Comparison of ENCODE assay signal across 24 cellular contexts in genomic region chr1:63843884-63844283, GRCh38.
DNase-seq lines count a peak whose midpoint lies in the region; ATAC-seq, FAIRE-seq and TF ChIP-seq lines count a peak whose summit lies in the region.
"Had no signal": no experiment of that assay in that cellular context is flagged by ENCODE, and none has a peak within 500 bp of the region (broad histone marks: within the 10 kb centered on the region; RNA-seq: fewer than 3 reads in every experiment).

No MANE protein-coding gene starts in this region.

- peak; percentile 95 for FAIRE-seq in D721Med (lab: Jason Lieb, UNC)

- H3K4me1 ChIP-seq in ectodermal cell (ENCODE audit: control insufficient read depth, insufficient read depth, low read length) (peaks cover 71% of the 10 kb centered on the region), mesendoderm (ENCODE audit: control insufficient read depth, low read depth, low read length) (peaks cover 17% of the 10 kb centered on the region)

- no peaks in the 10 kb centered on the region for H3K9me3 ChIP-seq in ectodermal cell (ENCODE audit: control insufficient read depth, low read length)
- H3K9me3 ChIP-seq: SJSA1 had no signal

- ATAC-seq in HG03045 (IDR thresholded peaks at IDR 0.05; ENCODE audit: unreplicated experiment) = no peak
- ATAC-seq: natural killer cell treated with Interleukin-12 subunit alpha and Interleukin-12 subunit beta and Interleukin-15 and Interleukin-18, amount 100 ng/mL, for 72 hours; stimulated activated memory B cell treated with anti-CD40 and anti-IgM and Interleukin-4, amounts not matched to agents 10 μg/mL and 1 μg/mL and 100 μg/mL, for 72 hours had no signal

- H3K36me3 ChIP-seq in ectodermal cell (ENCODE audit: control insufficient read depth, insufficient read depth, low read length) = no peaks in the 10 kb centered on the region
- H3K36me3 ChIP-seq in mesendoderm (ENCODE audit: control insufficient read depth, insufficient read depth, low read length) = no peaks in the 10 kb centered on the region
- H3K36me3 ChIP-seq: SJSA1 had no signal

- H2BK120ac ChIP-seq in mesendoderm (ENCODE audit: low read depth, low read length) = no peak overlapping the region

- H4K5ac ChIP-seq in mesendoderm (ENCODE audit: low read length) = no peak overlapping the region

- H3K27ac ChIP-seq in ectodermal cell (ENCODE audit: insufficient read depth, low read depth, low read length, poor library complexity, severe bottlenecking) (peak overlapping the region; percentile 75), mesendoderm (ENCODE audit: low read depth, low read length) (no peak overlapping the region)
- H3K27ac ChIP-seq: SJSA1, VCaP had no signal

- peak overlapping the region; percentile 12 for H2BK5ac ChIP-seq in mesendoderm (ENCODE audit: low read length)

- H3K79me1 ChIP-seq in mesendoderm (ENCODE audit: low read length) = no peaks in the 10 kb centered on the region

- H3K23ac ChIP-seq in mesendoderm (ENCODE audit: low read length) = no peak overlapping the region

- H3K4me3 ChIP-seq in NB4 (ENCODE audit: low read depth, low read length) = no peak overlapping the region
- no peak overlapping the region for H3K4me3 ChIP-seq in ectodermal cell (ENCODE audit: insufficient read depth, low read depth, low read length)
- H3K4me3 ChIP-seq in mesendoderm (ENCODE audit: low read length) = no peak overlapping the region
- H3K4me3 ChIP-seq: SJSA1 had no signal

- no peak overlapping the region for H4K8ac ChIP-seq in mesendoderm (ENCODE audit: low read depth, low read length)

- H2BK15ac ChIP-seq in mesendoderm (replicated peaks; ENCODE audit: low read depth) = no peak overlapping the region

- H3K79me2 ChIP-seq in mesendoderm (ENCODE audit: control insufficient read depth, insufficient read depth, low read length) = peaks cover 3% of the 10 kb centered on the region

- H2AK5ac ChIP-seq in mesendoderm (ENCODE audit: low read length) = no peak overlapping the region

- H3K27me3 ChIP-seq in ectodermal cell (ENCODE audit: control insufficient read depth, insufficient read depth, low read length, poor library complexity, severe bottlenecking) = no peaks in the 10 kb centered on the region
- H3K27me3 ChIP-seq in mesendoderm (ENCODE audit: insufficient read depth, low read length, poor library complexity) = no peaks in the 10 kb centered on the region
- H3K27me3 ChIP-seq: SJSA1 had no signal

- TF ChIP-seq CTCF in D721Med (IDR thresholded peaks at IDR 0.05; ENCODE audit: insufficient read depth, missing control alignments) (peak; percentile 26), NB4 (IDR thresholded peaks at IDR 0.05; ENCODE audit: low read depth, low read length) (no peak)

- WGBS in ectodermal cell, 2 experiments = 49 to 63% methylated on average over 2 of the region's 2 CpGs
- WGBS in mesendoderm (ENCODE audit: extremely low coverage, insufficient coverage, low lambda C conversion rate) = no CpG with 5 or more reads among the region's 2 CpGs

- H3K9ac ChIP-seq in mesendoderm (ENCODE audit: low read length) = no peak overlapping the region

- DNase-seq in D721Med (ENCODE audit: insufficient read length, low spot score) = peak; percentile 61
- DNase-seq in NB4 (ENCODE audit: low read depth) = peak; percentile 4
- peak; percentile 97 for DNase-seq in mesendoderm
- DNase-seq in NCI-H2081 (lab: John Stamatoyannopoulos, UW) = no peak
- no peak for DNase-seq in activated CD4-positive, alpha-beta T cell treated with anti-CD3 and anti-CD28 coated beads for 4 hours
- DNase-seq in SW 1271 (lab: John Stamatoyannopoulos, UW) = no peak
- DNase-seq: activated CD4-positive, alpha-beta memory T cell treated with anti-CD3 and anti-CD28 coated beads, Interleukin-2, amount 10 ng/mL, durations not matched to agents 7 days and 5 days; activated gamma-delta T cell treated with Interleukin-2 at 50 U/mL for 16 hours; amygdala; CD4-positive, alpha-beta T cell; DND-41; HCEC 1CT; hippocampal formation; left cardiac atrium; NCI-H1417; NCI-H526; posterior cingulate gyrus; T-helper 2 cell had no signal

- H3K4me2 ChIP-seq in mesendoderm (ENCODE audit: low read length) = peak overlapping the region; percentile 15

- no peak for TF ChIP-seq POLR2A in NB4 (IDR thresholded peaks at IDR 0.05; ENCODE audit: extremely low read depth, insufficient read length)

- no peak overlapping the region for H3K18ac ChIP-seq in mesendoderm (ENCODE audit: low read length)

- peak overlapping the region; percentile 71 for H3K56ac ChIP-seq in mesendoderm (ENCODE audit: low read length)

- no peak overlapping the region for H3K4ac ChIP-seq in mesendoderm (ENCODE audit: low read depth, low read length)

Comparison
In these comparisons a context has a peak if more than half of its experiments do, and no peak if none do; other contexts are left out.
1. DNase-seq: peak in D721Med (single experiment), NB4 (single experiment) and mesendoderm (single experiment); none in NCI-H2081 (0 of 2), activated CD4-positive, alpha-beta T cell treated with anti-CD3 and anti-CD28 coated beads for 4 hours (0 of 2) and SW 1271 (0 of 2).